9 cellular contexts compared by ENCODE assay signal in genomic region chr1:2019571-2020309, GRCh38. TPM values are rescaled to one million over a fixed set of nuclear protein-coding genes. Genes with fewer than 3 reads are reported as not detected.
DNase-seq lines count a peak whose midpoint lies in the region; ATAC-seq and TF ChIP-seq lines count a peak whose summit lies in the region.
"Had no signal": no experiment of that assay in that cellular context is flagged by ENCODE, and none has a peak within 500 bp of the region (broad histone marks: within the 10 kb centered on the region; RNA-seq: fewer than 3 reads in every experiment).

No MANE protein-coding gene starts in this region.

- 18 to 19% methylated on average over 7 to 36 of the region's 61 CpGs for WGBS in body of pancreas, 2 donors

- no peaks in the 10 kb centered on the region for H3K9me3 ChIP-seq in cardiac muscle cell (ENCODE audit: low read depth)
- no peaks in the 10 kb centered on the region for H3K9me3 ChIP-seq in body of pancreas
- no peaks in the 10 kb centered on the region for H3K9me3 ChIP-seq in upper lobe of right lung
- H3K9me3 ChIP-seq in osteoblast (ENCODE audit: low read depth, low read length): no peaks in the 10 kb centered on the region
- H3K9me3 ChIP-seq: neutrophil had no signal

- no peaks in the 10 kb centered on the region for H4K20me1 ChIP-seq in osteoblast (ENCODE audit: insufficient read depth, low read length)

- peak overlapping the region; percentile 25 for H3K4me3 ChIP-seq in cardiac muscle cell
- H3K4me3 ChIP-seq in body of pancreas: no peak overlapping the region
- peak overlapping the region; percentile 14 for H3K4me3 ChIP-seq in upper lobe of right lung
- H3K4me3 ChIP-seq in osteoblast (ENCODE audit: insufficient read depth, low read length): no peak overlapping the region

- H3K79me2 ChIP-seq in osteoblast (ENCODE audit: insufficient read depth, low read length): no peaks in the 10 kb centered on the region

- no peak for TF ChIP-seq POLR2A in body of pancreas (IDR thresholded peaks at IDR 0.05)

- H3K27ac ChIP-seq in cardiac muscle cell: no peak overlapping the region
- no peak overlapping the region for H3K27ac ChIP-seq in body of pancreas
- no peak overlapping the region for H3K27ac ChIP-seq in upper lobe of right lung
- H3K27ac ChIP-seq in osteoblast (ENCODE audit: low read depth, low read length): no peak overlapping the region
- H3K27ac ChIP-seq: neutrophil had no signal

- H3K36me3 ChIP-seq in cardiac muscle cell (no peaks in the 10 kb centered on the region), body of pancreas (replicated peaks in 1 of 2; ENCODE audit: insufficient read depth in 1 of 2, low read depth in 2 of 2) (no peaks in the 10 kb centered on the region), upper lobe of right lung (no peaks in the 10 kb centered on the region), osteoblast (ENCODE audit: insufficient read depth, low read length) (no peaks in the 10 kb centered on the region)
- H3K36me3 ChIP-seq: neutrophil had no signal

- intact Hi-C loops in cardiac septum (cut with DNase I): loop anchor here (5.0 kb wide), 1 partner anchor 57 kb away; no protein-coding TSS in a partner anchor
- intact Hi-C loops in body of pancreas (cut with DNase I): no loop called here
- intact Hi-C loops in upper lobe of right lung (cut with DNase I): no loop called here

- H3K4me1 ChIP-seq in cardiac muscle cell (ENCODE audit: low read depth) (no peaks in the 10 kb centered on the region), body of pancreas (peaks cover 7% of the 10 kb centered on the region), upper lobe of right lung (peaks cover 5% of the 10 kb centered on the region), osteoblast (ENCODE audit: insufficient read depth, low read length) (no peaks in the 10 kb centered on the region)

- DNase-seq in cardiac muscle cell (ENCODE audit: low read depth in 1 of 2, low spot score in 1 of 2): peak; percentile 8 to 79
- no peak for DNase-seq in cardiac septum (ENCODE audit: low spot score)
- peak in 1 of 4 donors; percentile 24 for DNase-seq in body of pancreas
- no peak for DNase-seq in left lobe of liver (ENCODE audit: low spot score)
- DNase-seq in upper lobe of right lung: no peak
- DNase-seq in occipital lobe (lab: John Stamatoyannopoulos, UW): no peak
- DNase-seq in osteoblast (ENCODE audit: insufficient read length, low spot score, missing footprints): no peak
- no peak for DNase-seq in D341Med (ENCODE audit: low spot score)

- TF ChIP-seq CTCF in cardiac muscle cell (IDR thresholded peaks at IDR 0.05; ENCODE audit: low read depth, low read length): no peak
- TF ChIP-seq CTCF in body of pancreas (IDR thresholded peaks at IDR 0.05): no peak
- TF ChIP-seq CTCF in upper lobe of right lung (IDR thresholded peaks at IDR 0.05): no peak
- no peak for TF ChIP-seq CTCF in osteoblast (IDR thresholded peaks at IDR 0.05; ENCODE audit: extremely low read depth, low read depth, low read length)

- H2AFZ ChIP-seq in osteoblast (ENCODE audit: low read length): no peak overlapping the region

- peaks cover 75% of the 10 kb centered on the region for H3K27me3 ChIP-seq in cardiac muscle cell
- peaks cover 0 to 24% of the 10 kb centered on the region in 2 donors for H3K27me3 ChIP-seq in body of pancreas
- peaks cover 65% of the 10 kb centered on the region for H3K27me3 ChIP-seq in upper lobe of right lung
- H3K27me3 ChIP-seq in osteoblast (ENCODE audit: insufficient read depth, low read length): peaks cover 54% of the 10 kb centered on the region

- no peak overlapping the region for H3K4me2 ChIP-seq in osteoblast (ENCODE audit: insufficient read depth, low read length)

- ATAC-seq in body of pancreas (peak; percentile 45), left lobe of liver (peak; percentile 45), upper lobe of right lung (peak; percentile 25)

RNA-seq across cellular contexts. Expression of gene GABRD, which starts 0.6 kb away (rescaled TPM):
- total RNA-seq in cardiac muscle cell (not detected in 2 replicates), cardiac septum (1.1 TPM), body of pancreas (not detected), left lobe of liver (not detected), upper lobe of right lung (2.9 TPM), occipital lobe (0.62 TPM), osteoblast (not detected in 2 replicates)
- not detected in 2 replicates for polyA plus RNA-seq in cardiac muscle cell

RNA-seq across cellular contexts. Expression of gene CFAP74, which starts 16.2 kb away (rescaled TPM):
- total RNA-seq in cardiac muscle cell (0.63 and 0.67 TPM in 2 replicates), cardiac septum (not detected), body of pancreas (under 1 TPM in 1 of 2 donors, not detected in 1; under 0.01 TPM), left lobe of liver (3.5 TPM), upper lobe of right lung (0.35 TPM), occipital lobe (0.47 TPM), osteoblast (not detected in 2 replicates)
- 0.65 and 1.7 TPM in 2 replicates for polyA plus RNA-seq in cardiac muscle cell

RNA-seq across cellular contexts. Expression of gene PRKCZ, which starts 30.5 kb away (rescaled TPM):
- 46.8 and 50.9 TPM in 2 replicates for total RNA-seq in cardiac muscle cell
- polyA plus RNA-seq in cardiac muscle cell: 43.8 and 44.6 TPM in 2 replicates
- total RNA-seq in cardiac septum: 13.9 TPM
- 10 to 100 TPM in 1 of 2 donors, 1 to 10 TPM in 1; 9.6 to 10.9 TPM for total RNA-seq in body of pancreas
- total RNA-seq in left lobe of liver: 22.1 TPM
- 121 TPM for total RNA-seq in upper lobe of right lung
- total RNA-seq in occipital lobe: 58.3 TPM
- total RNA-seq in osteoblast: 0.29 and 0.72 TPM in 2 replicates

Comparison
In these comparisons a context has a peak if more than half of its experiments do, and no peak if none do; other contexts are left out.
1. DNase-seq: peak in cardiac muscle cell (2 of 2); none in cardiac septum (single experiment), left lobe of liver (single experiment), upper lobe of right lung (single experiment), occipital lobe (single experiment), osteoblast (single experiment) and D341Med (single experiment).
2. H3K4me3 ChIP-seq: peak in cardiac muscle cell (single experiment) and upper lobe of right lung (single experiment); none in body of pancreas (0 of 2) and osteoblast (single experiment).
3. Peak in every context shown above with its lines, with median percentiles within 50 percentile points of each other: ATAC-seq.